Comparison of ENCODE assay signal across 18 cellular contexts in genomic region chr20:46974669-46975434, GRCh38.
DNase-seq lines count a peak whose midpoint lies in the region; ATAC-seq and TF ChIP-seq lines count a peak whose summit lies in the region.
"Had no signal": no experiment of that assay in that cellular context is flagged by ENCODE, and none has a peak within 500 bp of the region (broad histone marks: within the 10 kb centered on the region; RNA-seq: fewer than 3 reads in every experiment).

No MANE protein-coding gene starts in this region.

- peak overlapping the region; percentile 68 for H3K27ac ChIP-seq in WERI-Rb-1
- H3K27ac ChIP-seq in esophagus squamous epithelium: peak overlapping the region; percentile 63 to 76 (median 70)
- H3K27ac ChIP-seq in subcutaneous abdominal adipose tissue (ENCODE audit: low read depth, low read length): peak overlapping the region; percentile 43
- H3K27ac ChIP-seq: BLaER1, GM23248 had no signal

- no peak for ATAC-seq in mucosa of descending colon
- ATAC-seq: HCT116, Panc1 had no signal

- peak overlapping the region; percentile 61 for H3K27ac Mint-ChIP-seq in activated CD4-positive, alpha-beta T cell treated with anti-CD3 and anti-CD28 coated beads, Interleukin-2, amount 10 ng/mL, durations not matched to agents 7 days and 5 days

- intact Hi-C loops in esophagus squamous epithelium (cut with DNase I) (no loop called here), mucosa of descending colon (cut with DNase I, micrococcal nuclease) (no loop called here)

- H3K4me1 ChIP-seq in esophagus squamous epithelium (peaks cover 15 to 69% (median 15%) of the 10 kb centered on the region in 3 donors), subcutaneous abdominal adipose tissue (ENCODE audit: control insufficient read depth in 5 of 5, insufficient read depth in 5 of 5, low read length in 5 of 5) (peaks cover 0 to 38% (median 27%) of the 10 kb centered on the region in 5 donors), mucosa of descending colon (ENCODE audit: low read depth) (no peaks in the 10 kb centered on the region)

- peak overlapping the region; percentile 33 for H3K4me3 Mint-ChIP-seq in activated CD4-positive, alpha-beta T cell treated with anti-CD3 and anti-CD28 coated beads, Interleukin-2, amount 10 ng/mL, durations not matched to agents 7 days and 5 days

- H3K36me3 ChIP-seq in WERI-Rb-1: peaks cover 3% of the 10 kb centered on the region
- H3K36me3 ChIP-seq in esophagus squamous epithelium: no peaks in the 10 kb centered on the region
- no peaks in the 10 kb centered on the region for H3K36me3 ChIP-seq in subcutaneous abdominal adipose tissue (ENCODE audit: control insufficient read depth in 5 of 5, insufficient read depth in 5 of 5, low read length in 5 of 5)
- H3K36me3 ChIP-seq in mucosa of descending colon (ENCODE audit: low read depth): no peaks in the 10 kb centered on the region
- H3K36me3 ChIP-seq: BLaER1 had no signal

- no peak for TF ChIP-seq CTCF in WERI-Rb-1 (IDR thresholded peaks at IDR 0.05; ENCODE audit: low read depth, low read length)
- TF ChIP-seq CTCF in esophagus squamous epithelium (IDR thresholded peaks at IDR 0.05): no peak
- no peak for TF ChIP-seq CTCF in mucosa of descending colon (IDR thresholded peaks at IDR 0.05)

- WGBS in esophagus squamous epithelium, 2 donors: 28 to 47% methylated on average over 10 of the region's 10 CpGs

- peaks cover 41% of the 10 kb centered on the region for H3K4me1 Mint-ChIP-seq in activated CD4-positive, alpha-beta T cell treated with anti-CD3 and anti-CD28 coated beads, Interleukin-2, amount 10 ng/mL, durations not matched to agents 7 days and 5 days

- H3K4me3 ChIP-seq in WERI-Rb-1 (ENCODE audit: low read depth, low read length) (no peak overlapping the region), esophagus squamous epithelium (no peak overlapping the region), subcutaneous abdominal adipose tissue (ENCODE audit: low read depth in 1 of 5, low read length in 5 of 5) (no peak overlapping the region), mucosa of descending colon (no peak overlapping the region)
- H3K4me3 ChIP-seq: BLaER1, GM23248 had no signal

- POLR2A ChIA-PET in activated CD4-positive, alpha-beta T cell treated with anti-CD3 and anti-CD28 coated beads, Interleukin-2, amount 10 ng/mL, durations not matched to agents 7 days and 5 days (lab: Charles Lee): no interaction called here

- no peak for DNase-seq in activated CD4-positive, alpha-beta T cell treated with anti-CD3 and anti-CD28 coated beads, Interleukin-2, amount 10 ng/mL, durations not matched to agents 7 days and 5 days
- no peak for DNase-seq in activated CD4-positive, alpha-beta T cell treated with anti-CD3 and anti-CD28 coated beads, Interleukin-2, amount 50 U/mL, for 48 hours
- DNase-seq in WERI-Rb-1: no peak
- no peak for DNase-seq in esophagus squamous epithelium (lab: John Stamatoyannopoulos, UW)
- no peak for DNase-seq in NCI-H526 (lab: John Stamatoyannopoulos, UW)
- no peak for DNase-seq in mucosa of descending colon
- no peak for DNase-seq in HT-29 (ENCODE audit: low spot score)
- DNase-seq: DMS79 treated with DMSO at 0.1 percent for 48 hours, GM23248, KBM-7, NCI-H1417 treated with DMSO at 0.1 percent for 48 hours, NCI-H2029, NCI-H510A, Right ventricle myocardium superior had no signal

- H3K27me3 Mint-ChIP-seq in activated CD4-positive, alpha-beta T cell treated with anti-CD3 and anti-CD28 coated beads, Interleukin-2, amount 10 ng/mL, durations not matched to agents 7 days and 5 days: peaks cover 55% of the 10 kb centered on the region

- H3K9me3 Mint-ChIP-seq in activated CD4-positive, alpha-beta T cell treated with anti-CD3 and anti-CD28 coated beads, Interleukin-2, amount 10 ng/mL, durations not matched to agents 7 days and 5 days: no peaks in the 10 kb centered on the region

- H3K9ac ChIP-seq in subcutaneous abdominal adipose tissue (ENCODE audit: low read length in 5 of 5): no peak overlapping the region
- H3K9ac ChIP-seq: BLaER1, GM23248 had no signal

- H3K27me3 ChIP-seq in WERI-Rb-1 (ENCODE audit: insufficient read depth, low read depth, severe bottlenecking) (no peaks in the 10 kb centered on the region), esophagus squamous epithelium (peaks cover 0 to 4% (median 0%) of the 10 kb centered on the region in 4 donors), subcutaneous abdominal adipose tissue (ENCODE audit: control insufficient read depth in 5 of 5, insufficient read depth in 4 of 5, low read length in 5 of 5) (no peaks in the 10 kb centered on the region)
- H3K27me3 ChIP-seq: BLaER1 had no signal

- no peak for TF ChIP-seq POLR2A in esophagus squamous epithelium (IDR thresholded peaks at IDR 0.05)

- H3K9me3 ChIP-seq in WERI-Rb-1 (ENCODE audit: severe bottlenecking) (no peaks in the 10 kb centered on the region), esophagus squamous epithelium (no peaks in the 10 kb centered on the region), subcutaneous abdominal adipose tissue (ENCODE audit: control insufficient read depth in 5 of 5, low read length in 5 of 5) (no peaks in the 10 kb centered on the region), mucosa of descending colon (no peaks in the 10 kb centered on the region)
- H3K9me3 ChIP-seq: BLaER1 had no signal

- CTCF ChIA-PET in activated CD4-positive, alpha-beta T cell treated with anti-CD3 and anti-CD28 coated beads, Interleukin-2, amount 10 ng/mL, durations not matched to agents 7 days and 5 days (lab: Charles Lee): no interaction called here

- H3K36me3 Mint-ChIP-seq in activated CD4-positive, alpha-beta T cell treated with anti-CD3 and anti-CD28 coated beads, Interleukin-2, amount 10 ng/mL, durations not matched to agents 7 days and 5 days (ENCODE audit: low read depth): no peaks in the 10 kb centered on the region
